In genomic region chr7:78315119-78315518, GRCh38 we compare ENCODE assay signal across 16 cellular contexts.
A peak's percentile ranks its signal among the peaks of the same experiment; 100 is the strongest.
DNase-seq lines count a peak whose midpoint lies in the region; ATAC-seq and TF ChIP-seq lines count a peak whose summit lies in the region.
"Had no signal": no experiment of that assay in that cellular context is flagged by ENCODE, and none has a peak within 500 bp of the region (broad histone marks: within the 10 kb centered on the region; RNA-seq: fewer than 3 reads in every experiment).

No MANE protein-coding gene starts in this region.

- H3K79me2 ChIP-seq in SK-N-SH (ENCODE audit: insufficient read depth), result no peaks in the 10 kb centered on the region

- no peak overlapping the region for H3K27ac ChIP-seq in SK-N-SH (ENCODE audit: low read depth in 2 of 2, low read length in 1 of 2)
- H3K27ac ChIP-seq: GM23248 had no signal

- H3K9me2 ChIP-seq in SK-N-SH, result no peaks in the 10 kb centered on the region

- POLR2A ChIA-PET in SK-N-SH (lab: Yijun Ruan, JAX), result no interaction called here

- H3K4me1 Mint-ChIP-seq in natural killer cell treated with Interleukin-12 subunit alpha and Interleukin-12 subunit beta and Interleukin-15 and Interleukin-18, amount 100 ng/mL, for 72 hours (ENCODE audit: low read depth in 2 of 2), result no peaks in the 10 kb centered on the region

- no peak overlapping the region for H3K27ac Mint-ChIP-seq in natural killer cell treated with Interleukin-12 subunit alpha and Interleukin-12 subunit beta and Interleukin-15 and Interleukin-18, amount 100 ng/mL, for 72 hours
- H3K27ac Mint-ChIP-seq: CD8-positive, alpha-beta T cell; H9 had no signal

- peaks cover 10% of the 10 kb centered on the region for H3F3A ChIP-seq in SK-N-SH (replicated peaks; ENCODE audit: insufficient read depth)

- DNase-seq in LHCN-M2 (ENCODE audit: low read depth), result peak; percentile 23
- DNase-seq in NCI-H2227 (lab: John Stamatoyannopoulos, UW; ENCODE audit: unreplicated experiment), result peak; percentile 78
- no peak for DNase-seq in SK-N-SH
- peak; percentile 18 for DNase-seq in myocyte (ENCODE audit: low read depth)
- no peak for DNase-seq in RPMI8226
- no peak for DNase-seq in Right ventricle myocardium superior
- DNase-seq in natural killer cell treated with Interleukin-12 subunit alpha and Interleukin-12 subunit beta and Interleukin-15 and Interleukin-18, amount 100 ng/mL, for 72 hours (ENCODE audit: low spot score), result no peak
- DNase-seq: C1 segment of cervical spinal cord; Caco-2; CD8-positive, alpha-beta T cell; DMS153; DND-41; GM23248; H9 had no signal

- no peak for TF ChIP-seq RAD21 in SK-N-SH (IDR thresholded peaks at IDR 0.05; ENCODE audit: low read length)

- no peak overlapping the region for H2AFZ ChIP-seq in SK-N-SH (ENCODE audit: low read depth)
- H2AFZ ChIP-seq: GM23248 had no signal

- no peaks in the 10 kb centered on the region for H3K27me3 ChIP-seq in SK-N-SH (ENCODE audit: insufficient read depth)

- H3K27me3 Mint-ChIP-seq in natural killer cell treated with Interleukin-12 subunit alpha and Interleukin-12 subunit beta and Interleukin-15 and Interleukin-18, amount 100 ng/mL, for 72 hours, result no peaks in the 10 kb centered on the region

- no peak for TF ChIP-seq CTCF in SK-N-SH (IDR thresholded peaks at IDR 0.05)

- H3K36me3 Mint-ChIP-seq in natural killer cell treated with Interleukin-12 subunit alpha and Interleukin-12 subunit beta and Interleukin-15 and Interleukin-18, amount 100 ng/mL, for 72 hours, result no peaks in the 10 kb centered on the region
- H3K36me3 Mint-ChIP-seq: CD8-positive, alpha-beta T cell had no signal

- H3K4me1 ChIP-seq in SK-N-SH (ENCODE audit: control insufficient read depth in 1 of 2, insufficient read depth in 2 of 2, low read depth in 1 of 2, low read length in 1 of 2), result no peaks in the 10 kb centered on the region
- H3K4me1 ChIP-seq: Caco-2 had no signal

- H3K4me3 ChIP-seq in SK-N-SH (ENCODE audit: low read depth in 2 of 2, low read length in 1 of 2), result no peak overlapping the region
- H3K4me3 ChIP-seq: GM23248 had no signal

- H3K9me3 Mint-ChIP-seq in natural killer cell treated with Interleukin-12 subunit alpha and Interleukin-12 subunit beta and Interleukin-15 and Interleukin-18, amount 100 ng/mL, for 72 hours, result peaks cover 13% of the 10 kb centered on the region
- H3K9me3 Mint-ChIP-seq: CD8-positive, alpha-beta T cell; H9 had no signal

- H4K20me1 ChIP-seq in SK-N-SH (ENCODE audit: insufficient read depth), result no peaks in the 10 kb centered on the region

- H3K4me3 Mint-ChIP-seq in natural killer cell treated with Interleukin-12 subunit alpha and Interleukin-12 subunit beta and Interleukin-15 and Interleukin-18, amount 100 ng/mL, for 72 hours, result no peak overlapping the region
- H3K4me3 Mint-ChIP-seq: CD8-positive, alpha-beta T cell; H9 had no signal

- H3K9ac ChIP-seq in SK-N-SH, result no peak overlapping the region
- H3K9ac ChIP-seq: GM23248 had no signal

- no peak overlapping the region for H3K4me2 ChIP-seq in SK-N-SH

- CTCF ChIA-PET in SK-N-SH (lab: Yijun Ruan, JAX), result no interaction called here

- no peaks in the 10 kb centered on the region for H3K9me3 ChIP-seq in SK-N-SH
- H3K9me3 ChIP-seq: Caco-2 had no signal

- ATAC-seq in GM19463 (IDR thresholded peaks at IDR 0.05; ENCODE audit: unreplicated experiment) (no peak), Right ventricle myocardium superior (ENCODE audit: poor library complexity) (no peak)
- no peak for ATAC-seq in natural killer cell treated with Interleukin-12 subunit alpha and Interleukin-12 subunit beta and Interleukin-15 and Interleukin-18, amount 100 ng/mL, for 72 hours
- ATAC-seq: CD8-positive, alpha-beta T cell; HCT116 had no signal

- H3K36me3 ChIP-seq in SK-N-SH (replicated peaks in 1 of 2; ENCODE audit: control insufficient read depth in 1 of 2, insufficient read depth in 2 of 2, low read length in 1 of 2), result no peaks in the 10 kb centered on the region

- intact Hi-C loops in Right ventricle myocardium superior (cut with DNase I), result no loop called here

- peak in 1 of 2 experiments; percentile 61; a peak in 1 of 4 replicates for TF ChIP-seq EP300 in SK-N-SH (IDR thresholded peaks at IDR 0.05; ENCODE audit: borderline replicate concordance in 1 of 2, low read depth in 1 of 2, low read length in 1 of 2)

- WGBS in SK-N-SH (ENCODE audit: low lambda C conversion rate), result 36% methylated on average over 2 of the region's 2 CpGs

TF ChIP-seq in SK-N-SH, 30 proteins besides CTCF, POLR2A, EP300 and RAD21:
- peak; percentile 46 for TF ChIP-seq JUND (IDR thresholded peaks at IDR 0.05)
- TF ChIP-seq ELF1 (IDR thresholded peaks at IDR 0.05), result no peak
- no peak for TF ChIP-seq MEF2A (IDR thresholded peaks at IDR 0.05; ENCODE audit: borderline replicate concordance, low read depth)
- TF ChIP-seq TEAD4 (IDR thresholded peaks at IDR 0.05; ENCODE audit: borderline replicate concordance, insufficient read depth), result 0 out of 2 replicates have a peak, but pooled peaks have one; percentile 27
- TF ChIP-seq NFIC (IDR thresholded peaks at IDR 0.05; ENCODE audit: borderline replicate concordance), result peak; percentile 85
- TF ChIP-seq SMC3 (IDR thresholded peaks at IDR 0.05; ENCODE audit: low read depth, low read length), result no peak
- peak; percentile 67 for TF ChIP-seq TCF12 (IDR thresholded peaks at IDR 0.05)
- peak; percentile 43; the same call in 1 of the 2 replicates for TF ChIP-seq FOSL2 (IDR thresholded peaks at IDR 0.05; ENCODE audit: borderline replicate concordance, low read depth)
- TF ChIP-seq GABPA (IDR thresholded peaks at IDR 0.05; ENCODE audit: low read depth), result no peak
- TF ChIP-seq ZBTB33 (IDR thresholded peaks at IDR 0.05; ENCODE audit: borderline replicate concordance, low read depth), result no peak
- peak; percentile 87 for TF ChIP-seq PBX3 (IDR thresholded peaks at IDR 0.05)

Comparison
In these comparisons a context has a peak if more than half of its experiments do, and no peak if none do; other contexts are left out.
1. DNase-seq: peak in LHCN-M2 (single experiment), NCI-H2227 (single experiment) and myocyte (single experiment); none in SK-N-SH (single experiment), RPMI8226 (single experiment), Right ventricle myocardium superior (single experiment) and natural killer cell treated with Interleukin-12 subunit alpha and Interleukin-12 subunit beta and Interleukin-15 and Interleukin-18, amount 100 ng/mL, for 72 hours (single experiment).